ENCODE assay signal across 23 cellular contexts in genomic region chr15:84690342-84690741, GRCh38. TPM values are rescaled to one million over a fixed set of nuclear protein-coding genes. Genes with fewer than 3 reads are reported as not detected.
A peak's percentile ranks its signal among the peaks of the same experiment; 100 is the strongest.
DNase-seq lines count a peak whose midpoint lies in the region; ATAC-seq, FAIRE-seq and TF ChIP-seq lines count a peak whose summit lies in the region.
"Had no signal": no experiment of that assay in that cellular context is flagged by ENCODE, and none has a peak within 500 bp of the region (broad histone marks: within the 10 kb centered on the region; RNA-seq: fewer than 3 reads in every experiment).

No MANE protein-coding gene starts in this region.

- in situ Hi-C loops in HepG2 (cut with HindIII; ENCODE audit: extremely low pct_ligation_motif_present, low pct_unique_long_range_greater_than_20kb): no loop called here

- no peak overlapping the region for H2AFZ ChIP-seq in HepG2 (ENCODE audit: low read length)
- H2AFZ ChIP-seq: GM23338, PC-9 had no signal

- POLR2A ChIA-PET in HepG2 (lab: Yijun Ruan, JAX) (no interaction called here), HEK293 (lab: Yijun Ruan, JAX) (no interaction called here)

- 96% methylated on average over 8 of the region's 8 CpGs for WGBS in HepG2 (ENCODE audit: low lambda C conversion rate)
- 93% methylated on average over 8 of the region's 8 CpGs for WGBS in right lobe of liver (ENCODE audit: insufficient coverage, low coverage, low lambda C conversion rate, missing lambda C conversion rate)
- WGBS in ovary, 3 donors: 95 to 96% (median 96%) methylated on average over 8 of the region's 8 CpGs

- H3K27ac ChIP-seq in HepG2 (ENCODE audit: extremely low read length, insufficient read depth, low read length) (no peak overlapping the region), right lobe of liver (no peak overlapping the region), HEK293 (ENCODE audit: extremely low read depth, low read depth, low read length) (no peak overlapping the region), ovary (no peak overlapping the region)
- H3K27ac ChIP-seq: PC-9, RWPE1 had no signal

- peaks cover 46% of the 10 kb centered on the region for H3K36me3 Mint-ChIP-seq in effector memory CD8-positive, alpha-beta T cell (ENCODE audit: insufficient read depth)
- H3K36me3 Mint-ChIP-seq in stimulated activated effector memory CD8-positive, alpha-beta T cell treated with anti-CD3 and anti-CD28 coated beads, Interleukin-12 subunit alpha, Interleukin-12 subunit beta, amount 100 ng/mL, for 72 hours: peaks cover 73% of the 10 kb centered on the region

- no peaks in the 10 kb centered on the region for H3K27me3 ChIP-seq in HepG2 (ENCODE audit: control insufficient read depth in 1 of 2, insufficient read depth in 2 of 2, low read length in 2 of 2)
- H3K27me3 ChIP-seq in right lobe of liver: no peaks in the 10 kb centered on the region
- no peaks in the 10 kb centered on the region for H3K27me3 ChIP-seq in ovary

- peaks cover 33% of the 10 kb centered on the region for H3K79me2 ChIP-seq in HepG2 (ENCODE audit: insufficient read depth, low read length)

- intact Hi-C loops in HepG2 (cut with micrococcal nuclease; ENCODE audit: unreplicated experiment): loop anchor here (10.0 kb wide), 1 partner anchor 54 kb away; the partner anchor contains the start of gene ZNF592
- intact Hi-C loops in right lobe of liver (cut with DNase I): no loop called here
- intact Hi-C loops in ovary (cut with DNase I): no loop called here

- H3K9ac ChIP-seq in HepG2 (ENCODE audit: insufficient read depth, low read depth, low read length): no peak overlapping the region

- TF ChIP-seq EP300 in HepG2 (IDR thresholded peaks at IDR 0.05; ENCODE audit: low read depth in 2 of 2, low read length in 2 of 2): no peak
- no peak for TF ChIP-seq EP300 in HepG2 (CRISPR knock-in tag; IDR thresholded peaks at IDR 0.05; ENCODE audit: borderline replicate concordance)
- no peak for TF ChIP-seq EP300 in ovary (IDR thresholded peaks at IDR 0.05)

- TF ChIP-seq POLR2A in HepG2 (IDR thresholded peaks at IDR 0.05; ENCODE audit: insufficient read depth in 1 of 2, low read depth in 2 of 2, low read length in 2 of 2) (no peak), right lobe of liver (IDR thresholded peaks at IDR 0.05) (no peak), ovary (IDR thresholded peaks at IDR 0.05) (no peak)

- CTCF ChIA-PET in HepG2 (lab: Yijun Ruan, JAX; ENCODE audit: low intra/inter-chr PET ratio, low total read pairs) (no interaction called here), HEK293 (lab: Yijun Ruan, JAX) (no interaction called here)

- H4K20me1 ChIP-seq in HepG2 (ENCODE audit: insufficient read depth, low read length): no peaks in the 10 kb centered on the region

- peak overlapping the region; percentile 46 to 50 for H3K27ac Mint-ChIP-seq in effector memory CD8-positive, alpha-beta T cell
- peak overlapping the region; percentile 46 for H3K27ac Mint-ChIP-seq in stimulated activated effector memory CD8-positive, alpha-beta T cell treated with anti-CD3 and anti-CD28 coated beads, Interleukin-12 subunit alpha, Interleukin-12 subunit beta, amount 100 ng/mL, for 72 hours
- H3K27ac Mint-ChIP-seq: GM23338, HFFc6 had no signal

- no peaks in the 10 kb centered on the region for H3K9me3 Mint-ChIP-seq in effector memory CD8-positive, alpha-beta T cell
- no peaks in the 10 kb centered on the region for H3K9me3 Mint-ChIP-seq in stimulated activated effector memory CD8-positive, alpha-beta T cell treated with anti-CD3 and anti-CD28 coated beads, Interleukin-12 subunit alpha, Interleukin-12 subunit beta, amount 100 ng/mL, for 72 hours
- H3K9me3 Mint-ChIP-seq: HFFc6 had no signal

- H3K9me3 ChIP-seq in HepG2 (ENCODE audit: low read length) (no peaks in the 10 kb centered on the region), right lobe of liver (no peaks in the 10 kb centered on the region), HEK293 (ENCODE audit: control insufficient read depth, insufficient read depth, low read depth, low read length) (no peaks in the 10 kb centered on the region), ovary (no peaks in the 10 kb centered on the region)

- no peak overlapping the region for H3K4me3 ChIP-seq in HepG2 (replicated peaks in 1 of 3; ENCODE audit: insufficient read depth in 1 of 3, low read depth in 2 of 3, low read length in 3 of 3)
- no peak overlapping the region for H3K4me3 ChIP-seq in right lobe of liver
- H3K4me3 ChIP-seq in HEK293 (ENCODE audit: low read depth, low read length): no peak overlapping the region
- no peak overlapping the region for H3K4me3 ChIP-seq in ovary
- H3K4me3 ChIP-seq: GM23338, PC-9 had no signal

- ATAC-seq in HepG2: no peak
- ATAC-seq in right lobe of liver: no peak
- ATAC-seq in effector memory CD8-positive, alpha-beta T cell (replicated peaks): no peak
- no peak for ATAC-seq in stimulated activated effector memory CD8-positive, alpha-beta T cell treated with anti-CD3 and anti-CD28 coated beads, Interleukin-12 subunit alpha, Interleukin-12 subunit beta, amount 100 ng/mL, for 72 hours
- ATAC-seq: GM23338, SK-N-SH treated with all-trans-retinoic acid at 6 μM for 48 hours had no signal

- H3K4me3 Mint-ChIP-seq in effector memory CD8-positive, alpha-beta T cell: no peak overlapping the region
- H3K4me3 Mint-ChIP-seq in stimulated activated effector memory CD8-positive, alpha-beta T cell treated with anti-CD3 and anti-CD28 coated beads, Interleukin-12 subunit alpha, Interleukin-12 subunit beta, amount 100 ng/mL, for 72 hours: no peak overlapping the region
- H3K4me3 Mint-ChIP-seq: GM23338, HFFc6 had no signal

- TSS peak; percentile 19 for BruUV-seq in HepG2 (replicated peaks; lab: Mats Ljungman, UMichigan)

- H3K4me1 ChIP-seq in HepG2 (ENCODE audit: insufficient read depth, low read length) (no peaks in the 10 kb centered on the region), right lobe of liver (no peaks in the 10 kb centered on the region), HEK293 (ENCODE audit: control insufficient read depth, insufficient read depth, low read length) (no peaks in the 10 kb centered on the region), ovary (ENCODE audit: insufficient read depth) (no peaks in the 10 kb centered on the region)

- DNase-seq in HepG2 (ENCODE audit: low spot score) (no peak), right lobe of liver (no peak), GM19239 (ENCODE audit: insufficient read length, low spot score) (no peak), HUDEP-2 (lab: John Stamatoyannopoulos, UW; ENCODE audit: unreplicated experiment in 76 of 76) (no peak), ovary (no peak)
- no peak for DNase-seq in effector memory CD8-positive, alpha-beta T cell
- no peak for DNase-seq in stimulated activated effector memory CD8-positive, alpha-beta T cell treated with anti-CD3 and anti-CD28 coated beads, Interleukin-12 subunit alpha, Interleukin-12 subunit beta, amount 100 ng/mL, for 72 hours (ENCODE audit: low spot score in 2 of 2)
- DNase-seq: DND-41, HFFc6, IMR-90, Karpas-422, NCI-H1436, NCI-H2029, NCI-H345, NCI-H526, PC-9, SIG-M5 had no signal

- TF ChIP-seq RAD21 in HepG2 (CRISPR knock-in tag; IDR thresholded peaks at IDR 0.05): no peak

- no peaks in the 10 kb centered on the region for H3K27me3 Mint-ChIP-seq in effector memory CD8-positive, alpha-beta T cell

- no peak for FAIRE-seq in HepG2 (lab: Jason Lieb, UNC)
- no peak for FAIRE-seq in GM19239 (lab: Jason Lieb, UNC)
- FAIRE-seq: A204.1, G401.6 had no signal

- H3K4me2 ChIP-seq in HepG2 (ENCODE audit: low read depth, low read length): no peak overlapping the region
- H3K4me2 ChIP-seq: GM23338, PC-9 had no signal

- H3K4me1 Mint-ChIP-seq in effector memory CD8-positive, alpha-beta T cell (ENCODE audit: low read depth in 2 of 2): peaks cover 13 to 22% of the 10 kb centered on the region in 2 donors
- no peaks in the 10 kb centered on the region for H3K4me1 Mint-ChIP-seq in stimulated activated effector memory CD8-positive, alpha-beta T cell treated with anti-CD3 and anti-CD28 coated beads, Interleukin-12 subunit alpha, Interleukin-12 subunit beta, amount 100 ng/mL, for 72 hours
- H3K4me1 Mint-ChIP-seq: GM23338 had no signal

- TF ChIP-seq CTCF in HepG2 (CRISPR knock-in tag; IDR thresholded peaks at IDR 0.05) (no peak), right lobe of liver (IDR thresholded peaks at IDR 0.05) (no peak), HEK293 (tag by site-specific recombination; IDR thresholded peaks at IDR 0.05) (no peak), ovary (IDR thresholded peaks at IDR 0.05) (no peak)

- H3K36me3 ChIP-seq in HepG2 (replicated peaks in 1 of 2; ENCODE audit: control insufficient read depth in 1 of 2, insufficient read depth in 2 of 2, low read length in 2 of 2) (peaks cover 9 to 36% of the 10 kb centered on the region in 2 experiments), right lobe of liver (peaks cover 0 to 17% (median 3%) of the 10 kb centered on the region in 4 donors), HEK293 (ENCODE audit: control insufficient read depth in 2 of 2, insufficient read depth in 1 of 2, low read length in 2 of 2) (peaks cover 35 to 46% of the 10 kb centered on the region in 2 experiments), ovary (no peaks in the 10 kb centered on the region)

RNA-seq across cellular contexts. Expression of gene SEC11A, which starts 25.6 kb away (rescaled TPM):
- total RNA-seq in HepG2 (2016; rRNA removed; fragmentation: Illumina TruSeq; extraction: Trizol) (194 and 230 TPM in 2 replicates), right lobe of liver (10 to 100 TPM; 58.7 to 71.5 (median 65.3) TPM), ovary (100 to 1,000 TPM; 118 to 187 (median 146) TPM)
- 209 and 247 TPM in 2 replicates for total RNA-seq in HepG2 (2016; cell fraction: cytosol; rRNA removed; fragmentation: Illumina TruSeq; extraction: Trizol; ENCODE audit: low read depth)
- 197 and 238 TPM in 2 replicates for total RNA-seq in HepG2 (2016; cell fraction: insoluble cytoplasmic fraction; rRNA removed; fragmentation: Illumina TruSeq; extraction: Trizol)
- total RNA-seq in HepG2 (2016; cell fraction: membrane; rRNA removed; fragmentation: Illumina TruSeq; extraction: Trizol): 313 and 374 TPM in 2 replicates
- total RNA-seq in HepG2 (2016; cell fraction: nucleus; rRNA removed; fragmentation: Illumina TruSeq; extraction: Trizol): 129 and 147 TPM in 2 replicates
- polyA plus RNA-seq in HepG2 (2011; rRNA removed) (107 and 141 TPM in 2 replicates), ovary (100 to 1,000 TPM; 227 to 237 TPM)
- 74.2 and 119 TPM in 2 replicates for polyA plus RNA-seq in HepG2 (2011; cell fraction: cytosol; rRNA removed)
- 17.5 and 29.2 TPM in 2 replicates for polyA plus RNA-seq in HepG2 (2011; cell fraction: nucleus; rRNA removed)
- polyA plus RNA-seq in HepG2 (2012): 188 and 211 TPM in 2 replicates
- polyA plus RNA-seq in HepG2 (2016; cell fraction: cytosol; fragmentation: Illumina TruSeq; extraction: Trizol; ENCODE audit: low read depth): 239 and 241 TPM in 2 replicates
- polyA plus RNA-seq in HepG2 (2016; cell fraction: insoluble cytoplasmic fraction; fragmentation: Illumina TruSeq; extraction: Trizol; ENCODE audit: low read depth): 215 TPM in 2 replicates
- 325 and 350 TPM in 2 replicates for polyA plus RNA-seq in HepG2 (2016; cell fraction: membrane; fragmentation: Illumina TruSeq; extraction: Trizol; ENCODE audit: low read depth)
- 211 and 253 TPM in 2 replicates for polyA plus RNA-seq in HepG2 (2016; cell fraction: nucleus; fragmentation: Illumina TruSeq; extraction: Trizol; ENCODE audit: insufficient read depth, low read depth)
- polyA minus RNA-seq in HepG2 (2011; rRNA and poly(A)+ RNA removed; ENCODE audit: low replicate concordance): 37.6 and 79.1 TPM in 2 replicates
- 39.8 and 41.3 TPM in 2 replicates for polyA minus RNA-seq in HepG2 (2011; cell fraction: cytosol; rRNA and poly(A)+ RNA removed)
- polyA minus RNA-seq in HepG2 (2011; cell fraction: nucleus; rRNA and poly(A)+ RNA removed): 32.6 and 34.2 TPM in 2 replicates

RNA-seq across cellular contexts. Expression of gene NMB, which starts 32.3 kb away (rescaled TPM):
- total RNA-seq in HepG2 (2016; rRNA removed; fragmentation: Illumina TruSeq; extraction: Trizol) (15.5 and 25.4 TPM in 2 replicates), right lobe of liver (1 to 10 TPM in 4 of 6 experiments, under 1 TPM in 2; 0.76 to 3.8 (median 1.7) TPM), ovary (10 to 100 TPM in 1 of 7 donors, 1 to 10 TPM in 6; 5.1 to 11.5 (median 7.3) TPM)
- 88.1 and 117 TPM in 2 replicates for total RNA-seq in HepG2 (2016; cell fraction: cytosol; rRNA removed; fragmentation: Illumina TruSeq; extraction: Trizol; ENCODE audit: low read depth)
- total RNA-seq in HepG2 (2016; cell fraction: insoluble cytoplasmic fraction; rRNA removed; fragmentation: Illumina TruSeq; extraction: Trizol): 16.2 and 26.0 TPM in 2 replicates
- 60.2 and 72.6 TPM in 2 replicates for total RNA-seq in HepG2 (2016; cell fraction: membrane; rRNA removed; fragmentation: Illumina TruSeq; extraction: Trizol)
- 10.9 and 13.4 TPM in 2 replicates for total RNA-seq in HepG2 (2016; cell fraction: nucleus; rRNA removed; fragmentation: Illumina TruSeq; extraction: Trizol)
- polyA plus RNA-seq in HepG2 (2011; rRNA removed) (10.4 and 11.4 TPM in 2 replicates), ovary (1 to 10 TPM; 2.7 to 7.3 TPM)
- 5.0 and 11.2 TPM in 2 replicates for polyA plus RNA-seq in HepG2 (2011; cell fraction: cytosol; rRNA removed)
- polyA plus RNA-seq in HepG2 (2011; cell fraction: nucleus; rRNA removed): 4.2 and 5.7 TPM in 2 replicates
- 5.3 and 6.5 TPM in 2 replicates for polyA plus RNA-seq in HepG2 (2012)
- 114 and 137 TPM in 2 replicates for polyA plus RNA-seq in HepG2 (2016; cell fraction: cytosol; fragmentation: Illumina TruSeq; extraction: Trizol; ENCODE audit: low read depth)
- 13.5 and 14.0 TPM in 2 replicates for polyA plus RNA-seq in HepG2 (2016; cell fraction: insoluble cytoplasmic fraction; fragmentation: Illumina TruSeq; extraction: Trizol; ENCODE audit: low read depth)
- 57.5 and 62.3 TPM in 2 replicates for polyA plus RNA-seq in HepG2 (2016; cell fraction: membrane; fragmentation: Illumina TruSeq; extraction: Trizol; ENCODE audit: low read depth)
- polyA plus RNA-seq in HepG2 (2016; cell fraction: nucleus; fragmentation: Illumina TruSeq; extraction: Trizol; ENCODE audit: insufficient read depth, low read depth): 20.7 and 22.2 TPM in 2 replicates
- 3.7 TPM in 1 of 2 replicates, not detected in the other for polyA minus RNA-seq in HepG2 (2011; rRNA and poly(A)+ RNA removed; ENCODE audit: low replicate concordance)
- 1.3 and 2.9 TPM in 2 replicates for polyA minus RNA-seq in HepG2 (2011; cell fraction: cytosol; rRNA and poly(A)+ RNA removed)
- 1.1 and 1.2 TPM in 2 replicates for polyA minus RNA-seq in HepG2 (2011; cell fraction: nucleus; rRNA and poly(A)+ RNA removed)

RNA-seq across cellular contexts. Expression of gene WDR73, which starts 36.3 kb away (rescaled TPM):
- total RNA-seq in HepG2 (2016; rRNA removed; fragmentation: Illumina TruSeq; extraction: Trizol): 32.5 and 35.5 TPM in 2 replicates
- total RNA-seq in HepG2 (2016; cell fraction: cytosol; rRNA removed; fragmentation: Illumina TruSeq; extraction: Trizol; ENCODE audit: low read depth): 10.8 and 11.7 TPM in 2 replicates
- 32.6 and 33.3 TPM in 2 replicates for total RNA-seq in HepG2 (2016; cell fraction: insoluble cytoplasmic fraction; rRNA removed; fragmentation: Illumina TruSeq; extraction: Trizol)
- 18.7 and 20.1 TPM in 2 replicates for total RNA-seq in HepG2 (2016; cell fraction: membrane; rRNA removed; fragmentation: Illumina TruSeq; extraction: Trizol)
- total RNA-seq in HepG2 (2016; cell fraction: nucleus; rRNA removed; fragmentation: Illumina TruSeq; extraction: Trizol): 31.9 and 35.3 TPM in 2 replicates
- 20.0 and 21.9 TPM in 2 replicates for polyA plus RNA-seq in HepG2 (2011; rRNA removed)
- polyA plus RNA-seq in HepG2 (2011; cell fraction: cytosol; rRNA removed): 10.8 and 12.7 TPM in 2 replicates
- polyA plus RNA-seq in HepG2 (2011; cell fraction: nucleus; rRNA removed): 45.9 and 52.5 TPM in 2 replicates
- polyA plus RNA-seq in HepG2 (2012): 14.1 and 15.5 TPM in 2 replicates
- polyA plus RNA-seq in HepG2 (2016; cell fraction: cytosol; fragmentation: Illumina TruSeq; extraction: Trizol; ENCODE audit: low read depth): 7.3 and 8.1 TPM in 2 replicates
- 24.7 and 25.3 TPM in 2 replicates for polyA plus RNA-seq in HepG2 (2016; cell fraction: insoluble cytoplasmic fraction; fragmentation: Illumina TruSeq; extraction: Trizol; ENCODE audit: low read depth)
- polyA plus RNA-seq in HepG2 (2016; cell fraction: membrane; fragmentation: Illumina TruSeq; extraction: Trizol; ENCODE audit: low read depth): 13.1 and 14.1 TPM in 2 replicates
- polyA plus RNA-seq in HepG2 (2016; cell fraction: nucleus; fragmentation: Illumina TruSeq; extraction: Trizol; ENCODE audit: insufficient read depth, low read depth): 60.7 and 63.6 TPM in 2 replicates
- polyA minus RNA-seq in HepG2 (2011; rRNA and poly(A)+ RNA removed; ENCODE audit: low replicate concordance): 23.7 and 63.4 TPM in 2 replicates
- polyA minus RNA-seq in HepG2 (2011; cell fraction: cytosol; rRNA and poly(A)+ RNA removed): 4.2 and 5.5 TPM in 2 replicates
- polyA minus RNA-seq in HepG2 (2011; cell fraction: nucleus; rRNA and poly(A)+ RNA removed): 27.8 and 29.0 TPM in 2 replicates
- 10 to 100 TPM in 1 of 6 experiments, 1 to 10 TPM in 5; 6.3 to 11.1 (median 8.1) TPM for total RNA-seq in right lobe of liver
- total RNA-seq in ovary: 10 to 100 TPM; 18.8 to 36.1 (median 26.9) TPM
- polyA plus RNA-seq in ovary: 10 to 100 TPM; 19.9 to 20.7 TPM

RNA-seq across cellular contexts. Expression of gene ZNF592, which starts 58.0 kb away (rescaled TPM):
- 8.2 and 8.6 TPM in 2 replicates for total RNA-seq in HepG2 (2016; rRNA removed; fragmentation: Illumina TruSeq; extraction: Trizol)
- 1.7 and 1.8 TPM in 2 replicates for total RNA-seq in HepG2 (2016; cell fraction: cytosol; rRNA removed; fragmentation: Illumina TruSeq; extraction: Trizol; ENCODE audit: low read depth)
- 6.8 and 8.5 TPM in 2 replicates for total RNA-seq in HepG2 (2016; cell fraction: insoluble cytoplasmic fraction; rRNA removed; fragmentation: Illumina TruSeq; extraction: Trizol)
- total RNA-seq in HepG2 (2016; cell fraction: membrane; rRNA removed; fragmentation: Illumina TruSeq; extraction: Trizol): 8.4 and 9.5 TPM in 2 replicates
- total RNA-seq in HepG2 (2016; cell fraction: nucleus; rRNA removed; fragmentation: Illumina TruSeq; extraction: Trizol): 7.9 and 9.7 TPM in 2 replicates
- polyA plus RNA-seq in HepG2 (2011; rRNA removed): 9.8 and 11.1 TPM in 2 replicates
- polyA plus RNA-seq in HepG2 (2011; cell fraction: cytosol; rRNA removed): 6.3 and 8.1 TPM in 2 replicates
- 20.4 and 23.3 TPM in 2 replicates for polyA plus RNA-seq in HepG2 (2011; cell fraction: nucleus; rRNA removed)
- 12.5 and 12.7 TPM in 2 replicates for polyA plus RNA-seq in HepG2 (2012)
- 3.1 and 4.1 TPM in 2 replicates for polyA plus RNA-seq in HepG2 (2016; cell fraction: cytosol; fragmentation: Illumina TruSeq; extraction: Trizol; ENCODE audit: low read depth)
- polyA plus RNA-seq in HepG2 (2016; cell fraction: insoluble cytoplasmic fraction; fragmentation: Illumina TruSeq; extraction: Trizol; ENCODE audit: low read depth): 9.8 and 14.4 TPM in 2 replicates
- polyA plus RNA-seq in HepG2 (2016; cell fraction: membrane; fragmentation: Illumina TruSeq; extraction: Trizol; ENCODE audit: low read depth): 12.8 and 14.8 TPM in 2 replicates
- 17.8 and 21.0 TPM in 2 replicates for polyA plus RNA-seq in HepG2 (2016; cell fraction: nucleus; fragmentation: Illumina TruSeq; extraction: Trizol; ENCODE audit: insufficient read depth, low read depth)
- polyA minus RNA-seq in HepG2 (2011; rRNA and poly(A)+ RNA removed; ENCODE audit: low replicate concordance): 18.8 and 22.0 TPM in 2 replicates
- polyA minus RNA-seq in HepG2 (2011; cell fraction: cytosol; rRNA and poly(A)+ RNA removed): 8.2 and 9.7 TPM in 2 replicates
- 13.8 and 15.7 TPM in 2 replicates for polyA minus RNA-seq in HepG2 (2011; cell fraction: nucleus; rRNA and poly(A)+ RNA removed)
- total RNA-seq in right lobe of liver: 10 to 100 TPM; 10.8 to 13.2 (median 12.1) TPM
- 10 to 100 TPM; 10.9 to 37.3 (median 28.5) TPM for total RNA-seq in ovary
- 10 to 100 TPM; 12.1 to 14.1 TPM for polyA plus RNA-seq in ovary
